ENCODE assay signal across 8 cellular contexts in genomic region chr10:132482090-132482489, GRCh38. TPM values are rescaled to one million over a fixed set of nuclear protein-coding genes. Genes with fewer than 3 reads are reported as not detected.
DNase-seq lines count a peak whose midpoint lies in the region; ATAC-seq and TF ChIP-seq lines count a peak whose summit lies in the region.
"Had no signal": no experiment of that assay in that cellular context is flagged by ENCODE, and none has a peak within 500 bp of the region (broad histone marks: within the 10 kb centered on the region; RNA-seq: fewer than 3 reads in every experiment).

No MANE protein-coding gene starts in this region.

- dilution Hi-C loops in IMR-90 (cut with HindIII; ENCODE audit: low sequenced_read_pairs, unreplicated experiment), result no loop called here

- no peak overlapping the region; the same call in 1 of the 2 replicates for H4K91ac ChIP-seq in IMR-90 (ENCODE audit: insufficient read depth, low read depth, low read length)

- no peak overlapping the region for H2AK9ac ChIP-seq in IMR-90 (replicated peaks; ENCODE audit: low read depth, low read length, poor library complexity)

- no peak for TF ChIP-seq POLR2A in IMR-90 (IDR thresholded peaks at IDR 0.05; ENCODE audit: low read depth, low read length)

- no TSS peak for BruUV-seq in IMR-90 (replicated peaks; lab: Mats Ljungman, UMichigan)

- H3K36me3 ChIP-seq in IMR-90 (ENCODE audit: control insufficient read depth, insufficient read depth, low read length), result no peaks in the 10 kb centered on the region
- no peaks in the 10 kb centered on the region for H3K36me3 ChIP-seq in liver (ENCODE audit: control insufficient read depth in 4 of 4, insufficient read depth in 3 of 4, low read depth in 1 of 4, low read length in 3 of 4)
- no peaks in the 10 kb centered on the region for H3K36me3 ChIP-seq in upper lobe of right lung

- H2BK5ac ChIP-seq in IMR-90 (ENCODE audit: low read depth, low read length, poor library complexity, severe bottlenecking), result peak overlapping the region; percentile 55

- H4K20me1 ChIP-seq in IMR-90 (ENCODE audit: insufficient read depth, low read length), result no peaks in the 10 kb centered on the region

- H2BK15ac ChIP-seq in IMR-90 (ENCODE audit: low read depth, low read length), result peak overlapping the region; percentile 32; the same call in 1 of the 3 replicates

- peak overlapping the region; percentile 62 for H3K27ac Mint-ChIP-seq in chondrocyte (ENCODE audit: unreplicated experiment)

- H3K4ac ChIP-seq in IMR-90 (ENCODE audit: low read depth, low read length), result peak overlapping the region; percentile 32; the same call in 1 of the 2 replicates

- H3K23ac ChIP-seq in IMR-90 (ENCODE audit: low read depth, low read length), result no peak overlapping the region

- H3K14ac ChIP-seq in IMR-90 (replicated peaks; ENCODE audit: low read depth, low read length), result peak overlapping the region; percentile 20; the same call in 1 of the 2 replicates

- H3K4me1 Mint-ChIP-seq in chondrocyte (ENCODE audit: low read depth), result peaks cover 28% of the 10 kb centered on the region

- DNase-seq in IMR-90 (peak; percentile 91), chondrocyte (ENCODE audit: low spot score) (no peak), upper lobe of right lung (peak; percentile 25), SK-N-DZ (ENCODE audit: low spot score) (no peak), 8988T (no peak)
- DNase-seq: OCI-M1 had no signal

- no peaks in the 10 kb centered on the region for H3K9me3 ChIP-seq in IMR-90 (ENCODE audit: control insufficient read depth, insufficient read depth, low read length)
- H3K9me3 ChIP-seq in liver (ENCODE audit: control insufficient read depth in 4 of 4, low read length in 3 of 4), result no peaks in the 10 kb centered on the region
- H3K9me3 ChIP-seq in upper lobe of right lung, result no peaks in the 10 kb centered on the region

- H3K4me3 ChIP-seq in IMR-90 (ENCODE audit: insufficient read depth, low read depth, low read length) (no peak overlapping the region), liver (ENCODE audit: low read depth in 1 of 3, low read length in 3 of 3) (no peak overlapping the region), upper lobe of right lung (no peak overlapping the region)

- H3K27me3 Mint-ChIP-seq in chondrocyte (ENCODE audit: low read depth), result peaks cover 2% of the 10 kb centered on the region

- H3K27me3 ChIP-seq in IMR-90 (ENCODE audit: control insufficient read depth, insufficient read depth, low read length) (no peaks in the 10 kb centered on the region; the same call in 1 of the 2 replicates), liver (ENCODE audit: control insufficient read depth in 4 of 4, insufficient read depth in 4 of 4, low read length in 3 of 4) (no peaks in the 10 kb centered on the region), upper lobe of right lung (no peaks in the 10 kb centered on the region)

- H4K8ac ChIP-seq in IMR-90 (ENCODE audit: low read depth in 2 of 2, low read length in 2 of 2), result peak overlapping the region in 1 of 2 experiments; percentile 77; a peak in 3 of 4 replicates

- POLR2A ChIA-PET in IMR-90 (lab: Charles Lee; ENCODE audit: unreplicated experiment), result no interaction called here

- in situ Hi-C loops in IMR-90 (cut with MboI; ENCODE audit: low sequenced_read_pairs), result no loop called here

- TF ChIP-seq CTCF in IMR-90 (conservative IDR thresholded peaks at IDR 0.05; ENCODE audit: low read depth, low read length) (no peak), chondrocyte (IDR thresholded peaks at IDR 0.05) (no peak), liver (IDR thresholded peaks at IDR 0.05; ENCODE audit: low read depth, low read length, missing input control) (no peak), upper lobe of right lung (IDR thresholded peaks at IDR 0.05) (no peak)

- TF ChIP-seq RAD21 in IMR-90 (IDR thresholded peaks at IDR 0.05; ENCODE audit: low read length), result no peak
- TF ChIP-seq RAD21 in liver (IDR thresholded peaks at IDR 0.05), result no peak

- H2AK5ac ChIP-seq in IMR-90 (ENCODE audit: low read depth, low read length), result no peak overlapping the region

- peak overlapping the region; percentile 25; the same call in 1 of the 2 replicates for H3K4me2 ChIP-seq in IMR-90 (ENCODE audit: low read depth, low read length)

- peak overlapping the region; percentile 28; the same call in 1 of the 2 replicates for H2BK20ac ChIP-seq in IMR-90 (ENCODE audit: low read depth, low read length)

- H2AFZ ChIP-seq in IMR-90 (replicated peaks; ENCODE audit: low read length, poor library complexity), result no peak overlapping the region

- H3K36me3 Mint-ChIP-seq in chondrocyte (ENCODE audit: low read depth), result no peaks in the 10 kb centered on the region

- WGBS in IMR-90 (ENCODE audit: extremely low coverage in 2 of 2, insufficient read length in 1 of 2), 2 experiments, result no CpG with 5 or more reads among the region's 6 CpGs
- WGBS in liver, result 68% methylated on average over 6 of the region's 6 CpGs

- intact Hi-C loops in IMR-90 (cut with micrococcal nuclease) (no loop called here), upper lobe of right lung (cut with DNase I) (no loop called here)

- no peaks in the 10 kb centered on the region; the same call in 1 of the 2 replicates for H3K9me1 ChIP-seq in IMR-90 (ENCODE audit: insufficient read depth, low read length)

- H3K4me3 Mint-ChIP-seq in chondrocyte (ENCODE audit: unreplicated experiment), result no peak overlapping the region

- H2BK120ac ChIP-seq in IMR-90 (ENCODE audit: low read depth, low read length), result peak overlapping the region; percentile 76

- no peaks in the 10 kb centered on the region for H3K9me3 Mint-ChIP-seq in chondrocyte (ENCODE audit: low read depth)

- ATAC-seq in IMR-90 (ENCODE audit: low read depth) (peak; percentile 85), upper lobe of right lung (peak; percentile 60), HG02588 (IDR thresholded peaks at IDR 0.05; ENCODE audit: unreplicated experiment) (no peak)

- CTCF ChIA-PET in IMR-90 (lab: Yijun Ruan, JAX), result interaction anchor here (1.2 kb wide), 1 partner anchor 58 kb away, joined by 3 read pairs; no protein-coding TSS in a partner anchor

- H3K79me1 ChIP-seq in IMR-90 (ENCODE audit: low read depth in 1 of 2, low read length in 2 of 2), result no peaks in the 10 kb centered on the region

- H3K9ac ChIP-seq in IMR-90 (ENCODE audit: low read depth, low read length) (no peak overlapping the region), liver (ENCODE audit: low read depth in 1 of 2, low read length in 2 of 2) (no peak overlapping the region)

- H3K56ac ChIP-seq in IMR-90 (ENCODE audit: extremely low read depth, insufficient read depth, low read length), result peak overlapping the region; percentile 29; the same call in 1 of the 2 replicates

- H3K27ac ChIP-seq in IMR-90 (ENCODE audit: insufficient read depth, low read length) (no peak overlapping the region), liver (ENCODE audit: low read depth in 1 of 2, low read length in 2 of 2) (no peak overlapping the region), upper lobe of right lung (peak overlapping the region; percentile 81)

- H3K4me1 ChIP-seq in IMR-90 (ENCODE audit: control insufficient read depth, insufficient read depth, low read length) (peaks cover 7% of the 10 kb centered on the region), liver (ENCODE audit: control insufficient read depth in 4 of 4, insufficient read depth in 4 of 4, low read length in 3 of 4) (peaks cover 0 to 4% (median 2%) of the 10 kb centered on the region in 4 donors), upper lobe of right lung (peaks cover 12% of the 10 kb centered on the region)

- H4K5ac ChIP-seq in IMR-90 (ENCODE audit: low read depth, low read length), result no peak overlapping the region; the same call in 1 of the 2 replicates

- H3K18ac ChIP-seq in IMR-90 (ENCODE audit: low read depth, low read length), result peak overlapping the region; percentile 9; the same call in 1 of the 2 replicates

TF ChIP-seq in IMR-90, 13 proteins besides CTCF, POLR2A, EP300 and RAD21:
- peak; percentile 73 for TF ChIP-seq FOS (IDR thresholded peaks at IDR 0.05; ENCODE audit: low read depth, low read length)
- no peak for TF ChIP-seq USF2 (IDR thresholded peaks at IDR 0.05; ENCODE audit: low read depth, low read length)
- no peak for TF ChIP-seq CEBPB (IDR thresholded peaks at IDR 0.05; ENCODE audit: low read depth, low read length)

TF ChIP-seq in liver, 16 proteins besides CTCF, POLR2A, EP300 and RAD21 (continues in another document):
- no peak for TF ChIP-seq YY1 (IDR thresholded peaks at IDR 0.05)
- no peak for TF ChIP-seq RXRA (IDR thresholded peaks at IDR 0.05)
- TF ChIP-seq, protein P1, sequence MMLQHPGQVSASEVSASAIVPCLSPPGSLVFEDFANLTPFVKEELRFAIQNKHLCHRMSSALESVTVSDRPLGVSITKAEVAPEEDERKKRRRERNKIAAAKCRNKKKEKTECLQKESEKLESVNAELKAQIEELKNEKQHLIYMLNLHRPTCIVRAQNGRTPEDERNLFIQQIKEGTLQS (IDR thresholded peaks at IDR 0.05), result no peak
- TF ChIP-seq FOXA1 (IDR thresholded peaks at IDR 0.05), result no peak
- TF ChIP-seq FOXA2 (IDR thresholded peaks at IDR 0.05), result no peak
- peak; percentile 19 for TF ChIP-seq NR2F2 (IDR thresholded peaks at IDR 0.05)
- TF ChIP-seq SP1 (IDR thresholded peaks at IDR 0.05), result peak; percentile 56
- no peak for TF ChIP-seq EGR1 (IDR thresholded peaks at IDR 0.05; ENCODE audit: low read depth in 2 of 2)
- peak in 1 of 2 donors; percentile 63 for TF ChIP-seq JUND (IDR thresholded peaks at IDR 0.05)
- no peak for TF ChIP-seq HNF4G (IDR thresholded peaks at IDR 0.05)
- TF ChIP-seq GABPA (IDR thresholded peaks at IDR 0.05 in 1 of 2, conservative IDR thresholded peaks at IDR 0.05 in 1 of 2), result no peak

RNA-seq across cellular contexts. Expression of gene INPP5A, which starts 55.5 kb away (rescaled TPM):
- total RNA-seq in IMR-90 (2012; rRNA removed), result 31.7 and 36.7 TPM in 2 replicates
- polyA plus RNA-seq in IMR-90 (2012; rRNA removed), result 20.6 and 21.4 TPM in 2 replicates
- 15.9 and 20.4 TPM in 2 replicates for polyA plus RNA-seq in IMR-90 (2012; cell fraction: cytosol; rRNA removed)
- 12.2 and 16.8 TPM in 2 replicates for polyA plus RNA-seq in IMR-90 (2012; cell fraction: nucleus; rRNA removed; ENCODE audit: low replicate concordance)
- total RNA-seq in chondrocyte, result 29.5 to 40.6 TPM (median 40.1 TPM) in 3 replicates
- 10 to 100 TPM; 12.6 to 26.5 TPM for total RNA-seq in liver
- polyA plus RNA-seq in liver, result 1 to 10 TPM; 4.3 to 9.1 TPM
- 38.3 TPM for total RNA-seq in upper lobe of right lung
- polyA plus RNA-seq in SK-N-DZ (2014; cell fraction: cytosol; rRNA removed), result 23.6 and 25.3 TPM in 2 replicates
- 13.8 and 15.2 TPM in 2 replicates for polyA plus RNA-seq in SK-N-DZ (2014; cell fraction: nucleus; rRNA removed)

Comparison
In these comparisons a context has a peak if more than half of its experiments do, and no peak if none do; other contexts are left out.
1. DNase-seq: peak in IMR-90 (single experiment) and upper lobe of right lung (single experiment); none in chondrocyte (single experiment), SK-N-DZ (single experiment) and 8988T (single experiment).